15 cellular contexts compared by ENCODE assay signal in genomic region chr12:99232324-99232723, GRCh38.
"Had no signal": no experiment of that assay in that cellular context is flagged by ENCODE, and none has a peak within 500 bp of the region (broad histone marks: within the 10 kb centered on the region; RNA-seq: fewer than 3 reads in every experiment).

No MANE protein-coding gene starts in this region.

- H3K4me1 ChIP-seq: breast epithelium, lower lobe of right lung, right atrium auricular region, stomach had no signal

- ATAC-seq: activated CD4-positive, alpha-beta T cell treated with anti-CD3 and anti-CD28 coated beads for 36 hours; lower lobe of right lung had no signal

- H3K27me3 ChIP-seq: breast epithelium, hepatocyte, right atrium auricular region, stomach had no signal

- H3K4me3 ChIP-seq: breast epithelium, hepatocyte, lower lobe of right lung, right atrium auricular region, stomach, thoracic aorta had no signal

- H3K27ac ChIP-seq: breast epithelium, hepatocyte, lower lobe of right lung, right atrium auricular region, stomach, thoracic aorta, WERI-Rb-1 had no signal

- H3K4me2 ChIP-seq: hepatocyte had no signal

- DNase-seq: activated CD4-positive, alpha-beta memory T cell treated with anti-CD3 and anti-CD28 coated beads, Interleukin-2, amount 10 ng/mL, durations not matched to agents 7 days and 5 days; activated CD4-positive, alpha-beta T cell treated with anti-CD3 and anti-CD28 coated beads for 36 hours; activated naive CD8-positive, alpha-beta T cell treated with anti-CD3 and anti-CD28 coated beads, Interleukin-2, amount 10 ng/mL, durations not matched to agents 7 days and 5 days; aorta; dermis blood vessel endothelial cell; lower lobe of right lung; midbrain; naive B cell; small intestine; stomach; WERI-Rb-1 had no signal

- H3K79me2 ChIP-seq: hepatocyte had no signal

- H3K36me3 ChIP-seq: breast epithelium, lower lobe of right lung, right atrium auricular region, stomach, thoracic aorta, WERI-Rb-1 had no signal
